8 cellular contexts compared by ENCODE assay signal in genomic region chr3:69090021-69090420, GRCh38. TPM values are rescaled to one million over a fixed set of nuclear protein-coding genes. Genes with fewer than 3 reads are reported as not detected.
DNase-seq lines count a peak whose midpoint lies in the region; ATAC-seq, FAIRE-seq and TF ChIP-seq lines count a peak whose summit lies in the region.

No MANE protein-coding gene starts in this region.

- no peak overlapping the region for H3K27ac ChIP-seq in astrocyte (ENCODE audit: low read depth, low read length)
- H3K27ac ChIP-seq in keratinocyte (ENCODE audit: control insufficient read depth, insufficient read depth, low read length) = peak overlapping the region; percentile 60
- peak overlapping the region in 3 of 4 donors; percentile 89 to 97 (median 92) for H3K27ac ChIP-seq in tibial nerve

- H3K36me3 ChIP-seq in astrocyte (ENCODE audit: insufficient read depth, low read length) (no peaks in the 10 kb centered on the region), keratinocyte (ENCODE audit: control insufficient read depth in 2 of 2, extremely low read depth in 1 of 2, insufficient read depth in 2 of 2, low read length in 2 of 2) (peaks cover 7 to 8% of the 10 kb centered on the region in 2 experiments), tibial nerve (no peaks in the 10 kb centered on the region)

- peaks cover 77% of the 10 kb centered on the region for H3K36me3 Mint-ChIP-seq in activated CD4-positive, alpha-beta T cell treated with anti-CD3 and anti-CD28 coated beads, Interleukin-2, amount 10 ng/mL, durations not matched to agents 7 days and 5 days (ENCODE audit: low read depth)
- peaks cover 4% of the 10 kb centered on the region for H3K36me3 Mint-ChIP-seq in astrocyte (ENCODE audit: low read depth, unreplicated experiment)

- no peaks in the 10 kb centered on the region for H3K9me1 ChIP-seq in keratinocyte (ENCODE audit: control insufficient read depth, extremely low read depth, insufficient read depth, low read length)

- dilution Hi-C loops in keratinocyte (cut with MboI; ENCODE audit: extremely low pct_ligation_motif_present, low sequenced_read_pairs) = no loop called here

- DNase-seq in activated CD4-positive, alpha-beta T cell treated with anti-CD3 and anti-CD28 coated beads, Interleukin-2, amount 10 ng/mL, durations not matched to agents 7 days and 5 days = no peak
- no peak for DNase-seq in activated CD4-positive, alpha-beta T cell treated with anti-CD3 and anti-CD28 coated beads, Interleukin-2, amount 50 U/mL, for 1 hour
- DNase-seq in astrocyte (ENCODE audit: low read depth) = peak; percentile 83
- DNase-seq in keratinocyte (ENCODE audit: low read depth, low spot score) = no peak
- DNase-seq in tibial nerve (ENCODE audit: low spot score in 2 of 2) = no peak
- no peak for DNase-seq in NCI-H345 (lab: John Stamatoyannopoulos, UW)
- no peak for DNase-seq in NCI-H524 treated with DMSO at 0.1 percent for 48 hours (lab: John Stamatoyannopoulos, UW)

- 39 to 42% methylated on average over 3 of the region's 3 CpGs for WGBS in tibial nerve, 2 donors

- peak overlapping the region; percentile 16 for H3K4me3 Mint-ChIP-seq in activated CD4-positive, alpha-beta T cell treated with anti-CD3 and anti-CD28 coated beads, Interleukin-2, amount 10 ng/mL, durations not matched to agents 7 days and 5 days
- H3K4me3 Mint-ChIP-seq in astrocyte (ENCODE audit: unreplicated experiment) = peak overlapping the region; percentile 66

- peak overlapping the region; percentile 68 for H3K27ac Mint-ChIP-seq in activated CD4-positive, alpha-beta T cell treated with anti-CD3 and anti-CD28 coated beads, Interleukin-2, amount 10 ng/mL, durations not matched to agents 7 days and 5 days
- H3K27ac Mint-ChIP-seq in astrocyte (ENCODE audit: unreplicated experiment) = peak overlapping the region; percentile 27

- peaks cover 71% of the 10 kb centered on the region for H4K20me1 ChIP-seq in astrocyte (ENCODE audit: insufficient read depth, low read length)
- H4K20me1 ChIP-seq in keratinocyte (ENCODE audit: control insufficient read depth, extremely low read depth, insufficient read depth, low read length) = no peaks in the 10 kb centered on the region

- peak overlapping the region; percentile 70 for H3K4me2 ChIP-seq in astrocyte (ENCODE audit: low read length)
- H3K4me2 ChIP-seq in keratinocyte (ENCODE audit: control insufficient read depth, extremely low read depth, insufficient read depth, low read depth, low read length) = peak overlapping the region; percentile 80

- POLR2A ChIA-PET in activated CD4-positive, alpha-beta T cell treated with anti-CD3 and anti-CD28 coated beads, Interleukin-2, amount 10 ng/mL, durations not matched to agents 7 days and 5 days (lab: Charles Lee) = no interaction called here

- no peak for ATAC-seq in GM21619 (IDR thresholded peaks at IDR 0.05; ENCODE audit: unreplicated experiment)

- no peak overlapping the region for H3K9ac ChIP-seq in astrocyte (ENCODE audit: low read length)
- H3K9ac ChIP-seq in keratinocyte (ENCODE audit: control insufficient read depth, extremely low read depth, insufficient read depth, low read length) = peak overlapping the region; percentile 45

- H3K4me1 Mint-ChIP-seq in activated CD4-positive, alpha-beta T cell treated with anti-CD3 and anti-CD28 coated beads, Interleukin-2, amount 10 ng/mL, durations not matched to agents 7 days and 5 days = peaks cover 65% of the 10 kb centered on the region
- peaks cover 49% of the 10 kb centered on the region for H3K4me1 Mint-ChIP-seq in astrocyte (ENCODE audit: low read depth, unreplicated experiment)

- H3K27me3 Mint-ChIP-seq in activated CD4-positive, alpha-beta T cell treated with anti-CD3 and anti-CD28 coated beads, Interleukin-2, amount 10 ng/mL, durations not matched to agents 7 days and 5 days = no peaks in the 10 kb centered on the region
- no peaks in the 10 kb centered on the region for H3K27me3 Mint-ChIP-seq in astrocyte (ENCODE audit: low read depth, unreplicated experiment)

- H3K9me3 ChIP-seq in astrocyte (ENCODE audit: insufficient read depth, low read depth, low read length) (no peaks in the 10 kb centered on the region), keratinocyte (ENCODE audit: control insufficient read depth, low read depth, low read length) (no peaks in the 10 kb centered on the region), tibial nerve (no peaks in the 10 kb centered on the region)

- H3K4me1 ChIP-seq in astrocyte (ENCODE audit: insufficient read depth, low read length) (peaks cover 51% of the 10 kb centered on the region), keratinocyte (ENCODE audit: control insufficient read depth, extremely low read depth, insufficient read depth, low read length) (peaks cover 64% of the 10 kb centered on the region), tibial nerve (peaks cover 0 to 90% (median 83%) of the 10 kb centered on the region in 4 donors)

- H3K79me2 ChIP-seq in astrocyte (ENCODE audit: insufficient read depth, low read length) (peaks cover 88% of the 10 kb centered on the region), keratinocyte (ENCODE audit: control insufficient read depth, insufficient read depth, low read length) (peaks cover 64% of the 10 kb centered on the region)

- H3K9me3 Mint-ChIP-seq in activated CD4-positive, alpha-beta T cell treated with anti-CD3 and anti-CD28 coated beads, Interleukin-2, amount 10 ng/mL, durations not matched to agents 7 days and 5 days = no peaks in the 10 kb centered on the region
- no peaks in the 10 kb centered on the region for H3K9me3 Mint-ChIP-seq in astrocyte (ENCODE audit: unreplicated experiment)

- CTCF ChIA-PET in activated CD4-positive, alpha-beta T cell treated with anti-CD3 and anti-CD28 coated beads, Interleukin-2, amount 10 ng/mL, durations not matched to agents 7 days and 5 days (lab: Charles Lee) = interaction anchor here (0.6 to 1.3 kb wide), 2 partner anchors 23 to 25 kb away, joined by 3 read pairs; no protein-coding TSS in a partner anchor

- FAIRE-seq in astrocyte (lab: Jason Lieb, UNC) = peak; percentile 92
- peak; percentile 83 for FAIRE-seq in keratinocyte (lab: Jason Lieb, UNC)

- H3K4me3 ChIP-seq in astrocyte (ENCODE audit: insufficient read depth, low read depth, low read length) = no peak overlapping the region
- peak overlapping the region in 2 of 3 experiments; percentile 15 to 49 for H3K4me3 ChIP-seq in keratinocyte (ENCODE audit: control insufficient read depth in 2 of 3, extremely low read depth in 1 of 3, insufficient read depth in 2 of 3, low read depth in 1 of 3, low read length in 3 of 3)
- no peak overlapping the region for H3K4me3 ChIP-seq in tibial nerve

- H2AFZ ChIP-seq in astrocyte (ENCODE audit: low read depth, low read length) (no peak overlapping the region), keratinocyte (ENCODE audit: control insufficient read depth, low read length) (no peak overlapping the region)

- no peak for TF ChIP-seq EP300 in tibial nerve (IDR thresholded peaks at IDR 0.05)

- TF ChIP-seq CTCF in astrocyte (IDR thresholded peaks at IDR 0.05; ENCODE audit: insufficient read depth, low read depth, low read length) (no peak), keratinocyte (optimal IDR thresholded peaks at IDR 0.05 in 1 of 3, IDR thresholded peaks at IDR 0.05 in 1 of 3, conservative IDR thresholded peaks at IDR 0.05 in 1 of 3; ENCODE audit: extremely low read depth in 1 of 3, insufficient read depth in 2 of 3, low read length in 3 of 3) (no peak), tibial nerve (IDR thresholded peaks at IDR 0.05) (no peak)

- no peak for TF ChIP-seq POLR2A in tibial nerve (IDR thresholded peaks at IDR 0.05)

- no peaks in the 10 kb centered on the region for H3K27me3 ChIP-seq in astrocyte (ENCODE audit: insufficient read depth, low read length)
- H3K27me3 ChIP-seq in keratinocyte (ENCODE audit: control insufficient read depth, extremely low read depth, insufficient read depth, low read length) = no peaks in the 10 kb centered on the region
- no peaks in the 10 kb centered on the region for H3K27me3 ChIP-seq in tibial nerve

RNA-seq across cellular contexts. Expression of gene ARL6IP5, which starts 5.3 kb away (rescaled TPM):
- total RNA-seq in activated CD4-positive, alpha-beta T cell treated with anti-CD3 and anti-CD28 coated beads, Interleukin-2, amount 10 ng/mL, durations not matched to agents 7 days and 5 days = 100 to 1,000 TPM; 154 to 156 TPM
- 160 and 166 TPM in 2 replicates for total RNA-seq in astrocyte
- polyA plus RNA-seq in keratinocyte = 87.2 to 113 TPM (median 112 TPM) in 3 replicates
- polyA plus RNA-seq in keratinocyte (2011; ENCODE audit: low read depth) = 29.2 TPM
- polyA plus RNA-seq in keratinocyte (2011; cell fraction: cytosol; rRNA removed) = 74.3 and 129 TPM in 2 replicates
- polyA plus RNA-seq in keratinocyte (2011; cell fraction: nucleus; rRNA removed) = 109 and 146 TPM in 2 replicates
- polyA plus RNA-seq in keratinocyte (2012; ENCODE audit: low replicate concordance) = 44.6 and 78.4 TPM in 2 replicates
- polyA minus RNA-seq in keratinocyte = 46.8 to 105 TPM (median 86.8 TPM) in 3 replicates
- 81.7 TPM for polyA minus RNA-seq in keratinocyte (2011; cell fraction: cytosol; rRNA and poly(A)+ RNA removed)
- polyA minus RNA-seq in keratinocyte (2011; cell fraction: nucleus; rRNA and poly(A)+ RNA removed) = 43.5 and 73.1 TPM in 2 replicates
- 100 to 1,000 TPM; 113 to 153 (median 133) TPM for total RNA-seq in tibial nerve

RNA-seq across cellular contexts. Expression of gene UBA3, which starts 9.9 kb away (rescaled TPM):
- total RNA-seq in activated CD4-positive, alpha-beta T cell treated with anti-CD3 and anti-CD28 coated beads, Interleukin-2, amount 10 ng/mL, durations not matched to agents 7 days and 5 days = 10 to 100 TPM; 81.1 to 88.9 TPM
- total RNA-seq in astrocyte (73.4 and 79.2 TPM in 2 replicates), tibial nerve (10 to 100 TPM; 22.6 to 80.7 (median 50.8) TPM)
- polyA plus RNA-seq in keratinocyte = 72.0 to 125 TPM (median 81.7 TPM) in 3 replicates
- polyA plus RNA-seq in keratinocyte (2011; ENCODE audit: low read depth) = 35.4 TPM
- polyA plus RNA-seq in keratinocyte (2011; cell fraction: cytosol; rRNA removed) = 50.4 and 100 TPM in 2 replicates
- 95.3 and 116 TPM in 2 replicates for polyA plus RNA-seq in keratinocyte (2011; cell fraction: nucleus; rRNA removed)
- polyA plus RNA-seq in keratinocyte (2012; ENCODE audit: low replicate concordance) = 44.4 and 66.0 TPM in 2 replicates
- 13.0 to 45.9 TPM (median 30.9 TPM) in 3 replicates for polyA minus RNA-seq in keratinocyte
- 38.8 TPM for polyA minus RNA-seq in keratinocyte (2011; cell fraction: cytosol; rRNA and poly(A)+ RNA removed)
- 30.7 and 47.9 TPM in 2 replicates for polyA minus RNA-seq in keratinocyte (2011; cell fraction: nucleus; rRNA and poly(A)+ RNA removed)

RNA-seq across cellular contexts. Expression of gene LMOD3, which starts 32.4 kb away (rescaled TPM):
- total RNA-seq in activated CD4-positive, alpha-beta T cell treated with anti-CD3 and anti-CD28 coated beads, Interleukin-2, amount 10 ng/mL, durations not matched to agents 7 days and 5 days = not detected
- total RNA-seq in astrocyte (0.07 TPM in 1 of 2 replicates, not detected in the other), tibial nerve (not detected)
- not detected in 3 replicates for polyA plus RNA-seq in keratinocyte
- polyA plus RNA-seq in keratinocyte (2011; ENCODE audit: low read depth) = not detected
- polyA plus RNA-seq in keratinocyte (2011; cell fraction: cytosol; rRNA removed) = not detected in 2 replicates
- polyA plus RNA-seq in keratinocyte (2011; cell fraction: nucleus; rRNA removed) = 0.05 TPM in 1 of 2 replicates, not detected in the other
- 0.06 TPM in 1 of 2 replicates, not detected in the other for polyA plus RNA-seq in keratinocyte (2012; ENCODE audit: low replicate concordance)
- not detected in 3 replicates for polyA minus RNA-seq in keratinocyte
- polyA minus RNA-seq in keratinocyte (2011; cell fraction: cytosol; rRNA and poly(A)+ RNA removed) = not detected
- not detected in 2 replicates for polyA minus RNA-seq in keratinocyte (2011; cell fraction: nucleus; rRNA and poly(A)+ RNA removed)

RNA-seq across cellular contexts. Expression of gene TMF1, which starts 37.9 kb away (rescaled TPM):
- 10 to 100 TPM; 43.0 to 43.5 TPM for total RNA-seq in activated CD4-positive, alpha-beta T cell treated with anti-CD3 and anti-CD28 coated beads, Interleukin-2, amount 10 ng/mL, durations not matched to agents 7 days and 5 days
- 46.0 and 46.8 TPM in 2 replicates for total RNA-seq in astrocyte
- polyA plus RNA-seq in keratinocyte = 8.5 to 13.7 TPM (median 9.6 TPM) in 3 replicates
- 51.5 TPM for polyA plus RNA-seq in keratinocyte (2011; ENCODE audit: low read depth)
- polyA plus RNA-seq in keratinocyte (2011; cell fraction: cytosol; rRNA removed) = 6.0 and 9.1 TPM in 2 replicates
- polyA plus RNA-seq in keratinocyte (2011; cell fraction: nucleus; rRNA removed) = 10.6 and 14.8 TPM in 2 replicates
- polyA plus RNA-seq in keratinocyte (2012; ENCODE audit: low replicate concordance) = 14.8 and 15.6 TPM in 2 replicates
- polyA minus RNA-seq in keratinocyte = 1.7 to 12.6 TPM (median 12.0 TPM) in 3 replicates
- polyA minus RNA-seq in keratinocyte (2011; cell fraction: cytosol; rRNA and poly(A)+ RNA removed) = 7.3 TPM
- 13.9 and 26.9 TPM in 2 replicates for polyA minus RNA-seq in keratinocyte (2011; cell fraction: nucleus; rRNA and poly(A)+ RNA removed)
- total RNA-seq in tibial nerve = 10 to 100 TPM; 24.7 to 33.5 (median 33.0) TPM

Comparison
In these comparisons a context has a peak if more than half of its experiments do, and no peak if none do; other contexts are left out.
1. H3K4me3 ChIP-seq: peak in keratinocyte (2 of 3); none in astrocyte (single experiment) and tibial nerve (0 of 4).